In genomic region chr12:8444536-8445278, GRCh38 we compare ENCODE assay signal across 13 cellular contexts. TPM values are rescaled to one million over a fixed set of nuclear protein-coding genes. Genes with fewer than 3 reads are reported as not detected.
DNase-seq lines count a peak whose midpoint lies in the region.
"Not testable (repeated sequence)": the region's sequence is repeated elsewhere in the genome, so short reads cannot be mapped to it uniquely, and the experiment has no call there.
"Had no signal": no experiment of that assay in that cellular context is flagged by ENCODE, and none has a peak within 500 bp of the region (broad histone marks: within the 10 kb centered on the region; RNA-seq: fewer than 3 reads in every experiment).

No MANE protein-coding gene starts in this region.

- POLR2A ChIA-PET in activated CD4-positive, alpha-beta memory T cell treated with anti-CD3 and anti-CD28 coated beads for 36 hours (lab: Charles Lee), result not testable (repeated sequence)

- not testable (repeated sequence) for H3K27ac Mint-ChIP-seq in activated CD4-positive, alpha-beta memory T cell treated with anti-CD3 and anti-CD28 coated beads for 36 hours; activated naive CD4-positive, alpha-beta T cell treated with anti-CD3 and anti-CD28 coated beads, Interleukin-2, amount 10 ng/mL, durations not matched to agents 7 days and 5 days

- H3K4me3 Mint-ChIP-seq in activated CD4-positive, alpha-beta memory T cell treated with anti-CD3 and anti-CD28 coated beads for 36 hours; activated naive CD4-positive, alpha-beta T cell treated with anti-CD3 and anti-CD28 coated beads, Interleukin-2, amount 10 ng/mL, durations not matched to agents 7 days and 5 days: not testable (repeated sequence)

- intact Hi-C loops in activated CD4-positive, alpha-beta memory T cell treated with anti-CD3 and anti-CD28 coated beads for 36 hours (cut with micrococcal nuclease), result not testable (repeated sequence)

- DNase-seq in DMS53 (lab: John Stamatoyannopoulos, UW) (peak; percentile 59), KBM-7 (peak; percentile 34), NAMALWA (ENCODE audit: low spot score) (peak; percentile 1), SK-N-DZ (ENCODE audit: low spot score) (peak; percentile 1)
- DNase-seq in activated CD4-positive, alpha-beta memory T cell treated with anti-CD3 and anti-CD28 coated beads for 36 hours, result peak; percentile 16
- peak; percentile 33 for DNase-seq in activated naive CD4-positive, alpha-beta T cell treated with anti-CD3 and anti-CD28 coated beads, Interleukin-2, amount 10 ng/mL, durations not matched to agents 7 days and 5 days
- peak; percentile 2 for DNase-seq in stimulated activated CD4-positive, alpha-beta T cell treated with anti-CD3 and anti-CD28 coated beads, Interleukin-1b, Interleukin-23, amount 100 ng/mL, for 48 hours

- H3K27me3 Mint-ChIP-seq in activated CD4-positive, alpha-beta memory T cell treated with anti-CD3 and anti-CD28 coated beads for 36 hours; activated naive CD4-positive, alpha-beta T cell treated with anti-CD3 and anti-CD28 coated beads, Interleukin-2, amount 10 ng/mL, durations not matched to agents 7 days and 5 days: not testable (repeated sequence)

- not testable (repeated sequence) for H3K36me3 Mint-ChIP-seq in activated CD4-positive, alpha-beta memory T cell treated with anti-CD3 and anti-CD28 coated beads for 36 hours; activated naive CD4-positive, alpha-beta T cell treated with anti-CD3 and anti-CD28 coated beads, Interleukin-2, amount 10 ng/mL, durations not matched to agents 7 days and 5 days

- in situ Hi-C loops in KBM-7 (cut with MboI; ENCODE audit: low pct_unique_long_range_greater_than_20kb, low sequenced_read_pairs), result not testable (repeated sequence)

- H3K9me3 Mint-ChIP-seq in activated CD4-positive, alpha-beta memory T cell treated with anti-CD3 and anti-CD28 coated beads for 36 hours; activated naive CD4-positive, alpha-beta T cell treated with anti-CD3 and anti-CD28 coated beads, Interleukin-2, amount 10 ng/mL, durations not matched to agents 7 days and 5 days: not testable (repeated sequence)

- CTCF ChIA-PET in activated CD4-positive, alpha-beta memory T cell treated with anti-CD3 and anti-CD28 coated beads for 36 hours (lab: Charles Lee); activated naive CD4-positive, alpha-beta T cell treated with anti-CD3 and anti-CD28 coated beads, Interleukin-2, amount 10 ng/mL, durations not matched to agents 7 days and 5 days (lab: Charles Lee): not testable (repeated sequence)

- not testable (repeated sequence) for H3K4me1 Mint-ChIP-seq in activated CD4-positive, alpha-beta memory T cell treated with anti-CD3 and anti-CD28 coated beads for 36 hours (ENCODE audit: low read depth); activated naive CD4-positive, alpha-beta T cell treated with anti-CD3 and anti-CD28 coated beads, Interleukin-2, amount 10 ng/mL, durations not matched to agents 7 days and 5 days

RNA-seq across cellular contexts. Expression of gene CLEC6A, which starts 11.1 kb away (rescaled TPM):
- not detected in 2 replicates for polyA plus RNA-seq in SK-N-DZ (2014; cell fraction: cytosol; rRNA removed)
- 0.12 TPM in 1 of 2 replicates, not detected in the other for polyA plus RNA-seq in SK-N-DZ (2014; cell fraction: nucleus; rRNA removed)
- total RNA-seq in activated CD4-positive, alpha-beta memory T cell treated with anti-CD3 and anti-CD28 coated beads for 36 hours, result not detected
- total RNA-seq: A172; Caco-2; CD4-positive, alpha-beta T cell; GM23338; IMR-90 had no signal
- polyA plus RNA-seq: BJ, GM23338, IMR-90 had no signal

Comparison
In these comparisons a context has a peak if more than half of its experiments do, and no peak if none do; other contexts are left out.
1. Peak in every context shown above with its lines: DNase-seq.
2. DNase-seq: peak in every context shown above with its lines; median percentile 59 in DMS53; 34 in KBM-7; 33 in activated naive CD4-positive, alpha-beta T cell treated with anti-CD3 and anti-CD28 coated beads, Interleukin-2, amount 10 ng/mL, durations not matched to agents 7 days and 5 days; 16 in activated CD4-positive, alpha-beta memory T cell treated with anti-CD3 and anti-CD28 coated beads for 36 hours; 2 in stimulated activated CD4-positive, alpha-beta T cell treated with anti-CD3 and anti-CD28 coated beads, Interleukin-1b, Interleukin-23, amount 100 ng/mL, for 48 hours; 1 in NAMALWA; 1 in SK-N-DZ.